ENCODE assay signal across 2 cellular contexts in the genomic region with DNA sequence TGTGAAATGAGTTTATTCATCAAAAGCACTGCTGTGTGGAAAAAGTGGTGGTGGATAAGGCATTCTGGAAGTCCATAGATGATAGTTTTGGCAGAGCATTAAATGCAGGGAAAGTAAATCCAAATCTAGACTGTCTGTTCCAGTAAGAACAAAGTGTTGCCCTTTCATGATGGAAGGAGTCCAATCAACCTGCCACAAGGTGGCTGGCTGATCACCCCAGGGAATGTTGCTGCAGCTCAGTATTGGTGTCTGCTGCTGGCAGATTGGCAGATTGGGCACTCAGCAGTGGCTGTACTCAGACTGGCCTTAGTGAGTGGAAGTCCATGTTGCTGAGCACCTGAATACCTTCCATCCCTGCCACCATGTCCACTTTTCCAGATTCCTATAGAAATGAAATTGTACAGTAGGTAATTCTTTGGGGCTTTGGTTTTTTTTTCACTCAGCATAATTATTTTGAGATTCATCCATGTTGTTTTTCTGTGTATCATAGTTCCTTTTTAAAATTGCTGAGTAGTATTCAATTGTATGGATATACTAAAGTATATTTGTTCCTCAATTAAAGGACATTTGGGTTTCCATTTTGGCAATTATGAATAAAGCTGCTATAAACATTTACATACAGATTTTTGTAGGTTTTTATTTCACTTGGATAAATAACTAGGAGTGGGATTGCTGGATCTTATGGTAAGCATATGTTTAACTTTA.
TF ChIP-seq lines count a peak whose summit lies in the region.

No MANE protein-coding gene starts in this region.

TF ChIP-seq in HCT116, 20 proteins besides CTCF, POLR2A, EP300 and RAD21:
- TF ChIP-seq EZH2 (IDR thresholded peaks at IDR 0.05), result no peak
- no peak for TF ChIP-seq ZNF274 (IDR thresholded peaks at IDR 0.05; ENCODE audit: low read depth, low read length)
- no peak for TF ChIP-seq ELF1 (IDR thresholded peaks at IDR 0.05; ENCODE audit: borderline replicate concordance, low read depth)
- no peak for TF ChIP-seq TCF7L2 (IDR thresholded peaks at IDR 0.05; ENCODE audit: borderline replicate concordance, extremely low read depth, insufficient read depth, insufficient read length)
- TF ChIP-seq SP1 (IDR thresholded peaks at IDR 0.05; ENCODE audit: low read depth), result no peak
- no peak for TF ChIP-seq REST (IDR thresholded peaks at IDR 0.05; ENCODE audit: low read depth)
- no peak for TF ChIP-seq POLR2AphosphoS5 (IDR thresholded peaks at IDR 0.05; ENCODE audit: low read depth, low read length)
- no peak for TF ChIP-seq EZH2phosphoT487 (IDR thresholded peaks at IDR 0.05; ENCODE audit: borderline replicate concordance)
- no peak for TF ChIP-seq YY1 (IDR thresholded peaks at IDR 0.05; ENCODE audit: extremely low read depth, insufficient replicate concordance, low read depth, low read length)
- no peak for TF ChIP-seq CBX3 (IDR thresholded peaks at IDR 0.05; ENCODE audit: low read depth)
- no peak for TF ChIP-seq ZFX (IDR thresholded peaks at IDR 0.05)
- no peak for TF ChIP-seq FOSL1 (IDR thresholded peaks at IDR 0.05; ENCODE audit: low read depth)
TF ChIP-seq in HCT116: peak in this region for 0.

TF ChIP-seq in K562, 482 proteins besides CTCF, POLR2A, EP300 and RAD21:
- TF ChIP-seq ZNF274 (IDR thresholded peaks at IDR 0.05; ENCODE audit: borderline replicate concordance, low read depth, low read length) (no peak), C11orf30 (IDR thresholded peaks at IDR 0.05; ENCODE audit: low read depth) (peak; percentile 22; the same call in 1 of the 2 replicates), ZNF134 (CRISPR knock-in tag; conservative IDR thresholded peaks at IDR 0.05) (no peak), ZNF165 (CRISPR knock-in tag; IDR thresholded peaks at IDR 0.05; ENCODE audit: borderline replicate concordance) (no peak), MAFG (tag; conservative IDR thresholded peaks at IDR 0.05) (0 out of 2 replicates have a peak, but pooled peaks have one; percentile 21), ZNF316 (IDR thresholded peaks at IDR 0.05) (peak; percentile 82), RBBP5 (IDR thresholded peaks at IDR 0.05; ENCODE audit: borderline replicate concordance, insufficient read depth, low read length, poor library complexity, severe bottlenecking) (no peak)
